1 cellular context compared by ENCODE assay signal in genomic region chr1:107590087-107590486, GRCh38.
A peak's percentile ranks its signal among the peaks of the same experiment; 100 is the strongest.
TF ChIP-seq lines count a peak whose summit lies in the region.

No MANE protein-coding gene starts in this region.

TF ChIP-seq in HepG2, 621 proteins besides CTCF, POLR2A, EP300 and RAD21 (continued from another document):
- no peak for TF ChIP-seq ZHX2 (IDR thresholded peaks at IDR 0.05; ENCODE audit: low read depth)
- TF ChIP-seq ZHX2 (CRISPR knock-in tag; IDR thresholded peaks at IDR 0.05; ENCODE audit: borderline replicate concordance), result no peak
- 0 out of 2 replicates have a peak, but pooled peaks have one; percentile 24 for TF ChIP-seq HNF4G (IDR thresholded peaks at IDR 0.05; ENCODE audit: borderline replicate concordance, low read depth, low read length)
- no peak for TF ChIP-seq HNF4G (CRISPR knock-in tag; IDR thresholded peaks at IDR 0.05; ENCODE audit: borderline replicate concordance, low read depth)
- TF ChIP-seq NFKB2 (CRISPR knock-in tag; IDR thresholded peaks at IDR 0.05; ENCODE audit: borderline replicate concordance), result no peak
- peak; percentile 96 for TF ChIP-seq ZNF317 (CRISPR knock-in tag; IDR thresholded peaks at IDR 0.05)
- TF ChIP-seq ZNF598 (CRISPR knock-in tag; IDR thresholded peaks at IDR 0.05; ENCODE audit: borderline replicate concordance), result no peak
- no peak for TF ChIP-seq GLI4 (CRISPR knock-in tag; IDR thresholded peaks at IDR 0.05; ENCODE audit: borderline replicate concordance)
- TF ChIP-seq ZBTB37 (CRISPR knock-in tag; IDR thresholded peaks at IDR 0.05), result no peak
- no peak for TF ChIP-seq PRDM10 (CRISPR knock-in tag; IDR thresholded peaks at IDR 0.05; ENCODE audit: low read depth)
- TF ChIP-seq TEF (CRISPR knock-in tag; IDR thresholded peaks at IDR 0.05), result no peak
- no peak for TF ChIP-seq MIXL1 (CRISPR knock-in tag; IDR thresholded peaks at IDR 0.05)
